Comparison of ENCODE assay signal across 16 cellular contexts in the genomic region with DNA sequence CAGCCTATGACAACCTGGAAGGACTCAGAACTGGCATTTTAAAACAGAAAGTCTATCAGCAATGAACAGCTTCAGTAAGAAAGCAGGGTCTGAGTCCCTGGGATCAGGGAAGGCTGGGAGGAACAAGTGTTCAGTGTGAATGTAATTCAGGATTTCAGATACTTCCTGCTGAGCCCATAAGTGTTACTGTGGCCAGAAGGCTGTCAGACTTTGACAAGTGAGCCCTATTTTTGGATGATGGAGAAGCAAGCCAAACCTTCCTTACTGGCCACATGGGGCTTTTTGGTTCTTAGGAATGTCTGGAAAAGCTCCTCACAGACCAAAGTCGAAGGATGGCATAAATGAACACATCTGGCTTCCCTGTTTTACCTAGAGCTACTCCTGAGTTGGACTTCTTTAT.
DNase-seq lines count a peak whose midpoint lies in the region; ATAC-seq and TF ChIP-seq lines count a peak whose summit lies in the region.
"Had no signal": no experiment of that assay in that cellular context is flagged by ENCODE, and none has a peak within 500 bp of the region (broad histone marks: within the 10 kb centered on the region; RNA-seq: fewer than 3 reads in every experiment).

No MANE protein-coding gene starts in this region.

- H3K9me3 Mint-ChIP-seq in progenitor cell of endocrine pancreas (ENCODE audit: low read depth) = no peaks in the 10 kb centered on the region
- H3K9me3 Mint-ChIP-seq: CD4-positive, CD25-positive, alpha-beta regulatory T cell; IgD-negative memory B cell had no signal

- peaks cover 14% of the 10 kb centered on the region for H3K4me1 Mint-ChIP-seq in progenitor cell of endocrine pancreas (ENCODE audit: low read depth)

- DNase-seq in A172 (ENCODE audit: low spot score) (peak; percentile 30), GM03348 (ENCODE audit: low spot score) (peak; percentile 5), astrocyte of the hippocampus (ENCODE audit: low read depth, low spot score) (peak; percentile 53), progenitor cell of endocrine pancreas (ENCODE audit: low spot score, unreplicated experiment) (no peak)
- DNase-seq in effector CD4-positive, alpha-beta T cell = no peak
- DNase-seq: ACHN; Caco-2; CD4-positive, CD25-positive, alpha-beta regulatory T cell; DMS153; HCEC 1CT; Kasumi-1; NCI-H187 treated with DMSO at 0.1 percent for 48 hours; NCI-H526 treated with DMSO at 0.1 percent for 48 hours had no signal

- no peaks in the 10 kb centered on the region for H3K27me3 Mint-ChIP-seq in progenitor cell of endocrine pancreas
- H3K27me3 Mint-ChIP-seq: CD4-positive, CD25-positive, alpha-beta regulatory T cell; IgD-negative memory B cell had no signal

- peak overlapping the region; percentile 52 for H3K27ac Mint-ChIP-seq in progenitor cell of endocrine pancreas
- H3K27ac Mint-ChIP-seq: CD4-positive, CD25-positive, alpha-beta regulatory T cell; IgD-negative memory B cell had no signal

- ATAC-seq in esophagus mucosa = no peak
- no peak for ATAC-seq in GM19328 (IDR thresholded peaks at IDR 0.05; ENCODE audit: unreplicated experiment)

- no peak for TF ChIP-seq CTCF in progenitor cell of endocrine pancreas (IDR thresholded peaks at IDR 0.05; ENCODE audit: unreplicated experiment)

- H3K4me3 Mint-ChIP-seq in progenitor cell of endocrine pancreas (ENCODE audit: low read depth) = no peak overlapping the region
- H3K4me3 Mint-ChIP-seq: CD4-positive, CD25-positive, alpha-beta regulatory T cell; IgD-negative memory B cell had no signal

- H3K36me3 Mint-ChIP-seq in progenitor cell of endocrine pancreas (ENCODE audit: insufficient read depth) = peaks cover 2% of the 10 kb centered on the region
- H3K36me3 Mint-ChIP-seq: CD4-positive, CD25-positive, alpha-beta regulatory T cell; IgD-negative memory B cell had no signal

Comparison
In these comparisons a context has a peak if more than half of its experiments do, and no peak if none do; other contexts are left out.
1. DNase-seq: peak in A172 (single experiment), GM03348 (single experiment) and astrocyte of the hippocampus (single experiment); none in progenitor cell of endocrine pancreas (single experiment) and effector CD4-positive, alpha-beta T cell (single experiment).